ENCODE assay signal across 15 cellular contexts in genomic region chr3:13064964-13065363, GRCh38. TPM values are rescaled to one million over a fixed set of nuclear protein-coding genes. Genes with fewer than 3 reads are reported as not detected.
DNase-seq lines count a peak whose midpoint lies in the region; ATAC-seq, FAIRE-seq and TF ChIP-seq lines count a peak whose summit lies in the region.
"Had no signal": no experiment of that assay in that cellular context is flagged by ENCODE, and none has a peak within 500 bp of the region (broad histone marks: within the 10 kb centered on the region; RNA-seq: fewer than 3 reads in every experiment).

No MANE protein-coding gene starts in this region.

- peaks cover 49% of the 10 kb centered on the region for H3K4me1 Mint-ChIP-seq in activated CD8-positive, alpha-beta T cell treated with anti-CD3 and anti-CD28 coated beads, Interleukin-2, amount 10 ng/mL, durations not matched to agents 7 days and 5 days (ENCODE audit: low read depth)
- H3K4me1 Mint-ChIP-seq in activated CD8-positive, alpha-beta T cell treated with anti-CD3 and anti-CD28 coated beads for 36 hours (ENCODE audit: low read depth), result peaks cover 30% of the 10 kb centered on the region

- DNase-seq in activated CD8-positive, alpha-beta T cell treated with anti-CD3 and anti-CD28 coated beads, Interleukin-2, amount 10 ng/mL, durations not matched to agents 7 days and 5 days, result no peak
- no peak for DNase-seq in activated CD8-positive, alpha-beta T cell treated with anti-CD3 and anti-CD28 coated beads for 36 hours
- DNase-seq in left kidney (ENCODE audit: low read depth, low spot score), result peak; percentile 28
- no peak for DNase-seq in NCI-H748 treated with DMSO at 0.1 percent for 48 hours (lab: John Stamatoyannopoulos, UW)
- DNase-seq in GM10248 (ENCODE audit: extremely low spot score), result no peak
- no peak for DNase-seq in GM12891 (ENCODE audit: insufficient read length, low spot score)
- DNase-seq: 8988T, DMS 273 treated with DMSO at 0.1 percent for 48 hours, NCI-H187, NCI-H446 had no signal

- ATAC-seq in activated CD8-positive, alpha-beta T cell treated with anti-CD3 and anti-CD28 coated beads, Interleukin-2, amount 10 ng/mL, durations not matched to agents 7 days and 5 days, result no peak
- ATAC-seq in activated CD8-positive, alpha-beta T cell treated with anti-CD3 and anti-CD28 coated beads for 36 hours, result no peak
- peak; percentile 5; the same call in 1 of the 3 replicates for ATAC-seq in SK-N-SH treated with all-trans-retinoic acid at 6 μM for 48 hours
- ATAC-seq: HepG2 had no signal

- TF ChIP-seq CTCF in activated CD8-positive, alpha-beta T cell treated with anti-CD3 and anti-CD28 coated beads for 36 hours (IDR thresholded peaks at IDR 0.05), result no peak
- no peak for TF ChIP-seq CTCF in GM10248 (IDR thresholded peaks at IDR 0.05; ENCODE audit: control extremely low read depth, extremely low read depth, low read depth, missing control alignments)

- TF ChIP-seq POLR2A in GM12891 (IDR thresholded peaks at IDR 0.05; ENCODE audit: low read depth, low read length), result no peak

- no peaks in the 10 kb centered on the region for H3K9me3 Mint-ChIP-seq in activated CD8-positive, alpha-beta T cell treated with anti-CD3 and anti-CD28 coated beads, Interleukin-2, amount 10 ng/mL, durations not matched to agents 7 days and 5 days (ENCODE audit: insufficient read depth)
- H3K9me3 Mint-ChIP-seq in activated CD8-positive, alpha-beta T cell treated with anti-CD3 and anti-CD28 coated beads for 36 hours, result no peaks in the 10 kb centered on the region

- CTCF ChIA-PET in activated CD8-positive, alpha-beta T cell treated with anti-CD3 and anti-CD28 coated beads, Interleukin-2, amount 10 ng/mL, durations not matched to agents 7 days and 5 days (lab: Charles Lee), result interaction anchor here (0.6 to 1.4 kb wide), 2 partner anchors 26 to 27 kb away, joined by 3 to 4 read pairs; no protein-coding TSS in a partner anchor
- CTCF ChIA-PET in activated CD8-positive, alpha-beta T cell treated with anti-CD3 and anti-CD28 coated beads for 36 hours (lab: Charles Lee), result interaction anchor here (3.0 kb wide), 1 partner anchor 26 kb away, joined by 13 read pairs; no protein-coding TSS in a partner anchor
- CTCF ChIA-PET in GM10248 (lab: Yijun Ruan, JAX), result interaction anchor here (1.0 to 3.3 kb wide), 3 partner anchors 26 to 70 kb away, joined by 3 to 18 read pairs (median 4); no protein-coding TSS in a partner anchor

- intact Hi-C loops in activated CD8-positive, alpha-beta T cell treated with anti-CD3 and anti-CD28 coated beads for 36 hours (cut with micrococcal nuclease), result no loop called here

- H3K36me3 Mint-ChIP-seq in activated CD8-positive, alpha-beta T cell treated with anti-CD3 and anti-CD28 coated beads, Interleukin-2, amount 10 ng/mL, durations not matched to agents 7 days and 5 days (ENCODE audit: low read depth), result peaks cover 38% of the 10 kb centered on the region
- H3K36me3 Mint-ChIP-seq in activated CD8-positive, alpha-beta T cell treated with anti-CD3 and anti-CD28 coated beads for 36 hours (ENCODE audit: low read depth), result no peaks in the 10 kb centered on the region

- no peaks in the 10 kb centered on the region for H3K27me3 Mint-ChIP-seq in activated CD8-positive, alpha-beta T cell treated with anti-CD3 and anti-CD28 coated beads, Interleukin-2, amount 10 ng/mL, durations not matched to agents 7 days and 5 days (ENCODE audit: low read depth)
- no peaks in the 10 kb centered on the region for H3K27me3 Mint-ChIP-seq in activated CD8-positive, alpha-beta T cell treated with anti-CD3 and anti-CD28 coated beads for 36 hours

- POLR2A ChIA-PET in activated CD8-positive, alpha-beta T cell treated with anti-CD3 and anti-CD28 coated beads, Interleukin-2, amount 10 ng/mL, durations not matched to agents 7 days and 5 days (lab: Charles Lee), result no interaction called here
- POLR2A ChIA-PET in activated CD8-positive, alpha-beta T cell treated with anti-CD3 and anti-CD28 coated beads for 36 hours (lab: Charles Lee), result no interaction called here
- POLR2A ChIA-PET in GM10248 (lab: Yijun Ruan, JAX), result no interaction called here

- no peak overlapping the region for H3K4me3 Mint-ChIP-seq in activated CD8-positive, alpha-beta T cell treated with anti-CD3 and anti-CD28 coated beads, Interleukin-2, amount 10 ng/mL, durations not matched to agents 7 days and 5 days
- H3K4me3 Mint-ChIP-seq in activated CD8-positive, alpha-beta T cell treated with anti-CD3 and anti-CD28 coated beads for 36 hours, result no peak overlapping the region

- FAIRE-seq in GM12891 (lab: Jason Lieb, UNC), result no peak
- FAIRE-seq: GM19239, H54, HepG2 had no signal

- peak overlapping the region; percentile 39 for H3K27ac Mint-ChIP-seq in activated CD8-positive, alpha-beta T cell treated with anti-CD3 and anti-CD28 coated beads, Interleukin-2, amount 10 ng/mL, durations not matched to agents 7 days and 5 days
- H3K27ac Mint-ChIP-seq in activated CD8-positive, alpha-beta T cell treated with anti-CD3 and anti-CD28 coated beads for 36 hours, result no peak overlapping the region

- H3K27ac ChIP-seq in temporal lobe (ENCODE audit: low read depth, low read length), result peak overlapping the region; percentile 48

TF ChIP-seq in SK-N-SH treated with all-trans-retinoic acid at 6 μM for 48 hours, 23 proteins besides CTCF, POLR2A, EP300 and RAD21:
- TF ChIP-seq ISL1 (CRISPR knock-in tag; IDR thresholded peaks at IDR 0.05) (no peak), RARB (CRISPR knock-in tag; IDR thresholded peaks at IDR 0.05) (no peak), ESRRG (CRISPR knock-in tag; IDR thresholded peaks at IDR 0.05) (no peak)
TF ChIP-seq in SK-N-SH treated with all-trans-retinoic acid at 6 μM for 48 hours: peak in this region for 0.

TF ChIP-seq in GM12891, 5 proteins besides CTCF, POLR2A, EP300 and RAD21:
- TF ChIP-seq PAX5 (IDR thresholded peaks at IDR 0.05; ENCODE audit: insufficient read depth, low read length, severe bottlenecking) (no peak), POU2F2 (IDR thresholded peaks at IDR 0.05; ENCODE audit: low read depth, low read length) (no peak), POLR2AphosphoS5 (IDR thresholded peaks at IDR 0.05; ENCODE audit: low read depth, low read length) (no peak), SPI1 (IDR thresholded peaks at IDR 0.05; ENCODE audit: low read depth, low read length) (no peak), TAF1 (IDR thresholded peaks at IDR 0.05; ENCODE audit: low read depth, low read length) (no peak)

RNA-seq across cellular contexts. Expression of gene IQSEC1, which starts 8.3 kb away (rescaled TPM):
- total RNA-seq in activated CD8-positive, alpha-beta T cell treated with anti-CD3 and anti-CD28 coated beads, Interleukin-2, amount 10 ng/mL, durations not matched to agents 7 days and 5 days, result 10 to 100 TPM; 47.8 to 53.8 TPM
- total RNA-seq in activated CD8-positive, alpha-beta T cell treated with anti-CD3 and anti-CD28 coated beads for 36 hours, result 10 to 100 TPM; 31.7 to 39.2 TPM
- 19.4 TPM for total RNA-seq in temporal lobe
- polyA plus RNA-seq in GM12891 (2012; ENCODE audit: low read depth, missing spikeins), result 18.2 TPM
